17 cellular contexts compared by ENCODE assay signal in the genomic region with DNA sequence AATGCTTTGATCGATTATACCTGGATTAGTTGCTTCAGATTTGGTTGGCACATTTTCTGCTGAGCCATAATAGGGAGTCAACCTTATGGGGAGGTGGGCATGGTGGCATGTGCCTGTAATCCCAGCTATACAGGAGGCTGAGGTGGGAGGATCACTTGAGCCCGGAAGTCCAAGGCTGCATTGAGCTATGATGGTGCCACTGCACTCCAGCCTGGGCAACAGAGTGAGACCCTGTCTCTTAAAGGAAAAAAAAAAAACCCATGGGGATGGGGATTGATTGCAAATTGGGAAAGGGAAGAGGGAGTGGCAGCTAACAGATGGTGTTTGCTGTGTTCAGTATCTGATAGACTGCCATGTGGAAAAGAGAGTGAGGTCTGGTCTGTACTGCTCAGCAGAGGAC. TPM values are rescaled to one million over a fixed set of nuclear protein-coding genes. Genes with fewer than 3 reads are reported as not detected.
DNase-seq lines count a peak whose midpoint lies in the region; ATAC-seq and TF ChIP-seq lines count a peak whose summit lies in the region.
"Had no signal": no experiment of that assay in that cellular context is flagged by ENCODE, and none has a peak within 500 bp of the region (broad histone marks: within the 10 kb centered on the region; RNA-seq: fewer than 3 reads in every experiment).

No MANE protein-coding gene starts in this region.

- POLR2A ChIA-PET in CD8-positive, alpha-beta T cell (lab: Charles Lee) = interaction anchor here (0.6 to 2.3 kb wide), 5 partner anchors 8 to 106 kb away, joined by 3 to 6 read pairs (median 3); no protein-coding TSS in a partner anchor
- POLR2A ChIA-PET in Panc1 (lab: Charles Lee) = interaction anchor here (0.5 kb wide), 1 partner anchor 27 kb away, joined by 3 read pairs; no protein-coding TSS in a partner anchor

- no peak overlapping the region for H2BK5ac ChIP-seq in trophoblast cell (ENCODE audit: low read depth, low read length, poor library complexity)

- no peaks in the 10 kb centered on the region for H3K27me3 Mint-ChIP-seq in CD8-positive, alpha-beta T cell (ENCODE audit: low read depth)
- H3K27me3 Mint-ChIP-seq in chondrocyte (ENCODE audit: low read depth) = no peaks in the 10 kb centered on the region

- no peak overlapping the region for H3K4me3 ChIP-seq in CD8-positive, alpha-beta T cell (ENCODE audit: low read depth, low read length)
- H3K4me3 ChIP-seq in Panc1 (ENCODE audit: low read depth in 2 of 2, low read length in 2 of 2) (no peak overlapping the region), trophoblast cell (ENCODE audit: low read depth, low read length) (no peak overlapping the region)
- H3K4me3 ChIP-seq: psoas muscle, testis had no signal

- no peak overlapping the region for H3K14ac ChIP-seq in trophoblast cell (ENCODE audit: low read length)

- no peak overlapping the region for H3K4ac ChIP-seq in trophoblast cell (ENCODE audit: low read depth, low read length)

- CTCF ChIA-PET in CD8-positive, alpha-beta T cell (lab: Charles Lee) = interaction anchor here (3.9 kb wide), 1 partner anchor 12 kb away, joined by 23 read pairs; a partner anchor contains a TSS
- CTCF ChIA-PET in Panc1 (lab: Charles Lee) = interaction anchor here (1.5 kb wide), 1 partner anchor 11 kb away, joined by 4 read pairs; a partner anchor contains a TSS

- intact Hi-C loops in CD8-positive, alpha-beta T cell (cut with DNase I, micrococcal nuclease) = loop anchor here (1.0 to 5.0 kb wide), 2 partner anchors 10 to 33 kb away; no protein-coding TSS in a partner anchor
- intact Hi-C loops in Panc1 (cut with micrococcal nuclease; ENCODE audit: unreplicated experiment) = no loop called here
- intact Hi-C loops in posterior vena cava (cut with DNase I) = no loop called here

- H4K91ac ChIP-seq in trophoblast cell (ENCODE audit: low read depth, low read length) = no peak overlapping the region

- no peak overlapping the region for H4K8ac ChIP-seq in trophoblast cell (ENCODE audit: low read depth, low read length)

- peak overlapping the region; percentile 83 for H3K27ac Mint-ChIP-seq in CD8-positive, alpha-beta T cell
- peak overlapping the region; percentile 49 for H3K27ac Mint-ChIP-seq in chondrocyte (ENCODE audit: unreplicated experiment)

- no peak for ATAC-seq in CD8-positive, alpha-beta T cell
- ATAC-seq in Panc1 = 0 out of 2 replicates have a peak, but pooled peaks have one; percentile 40
- ATAC-seq: left lobe of liver, psoas muscle had no signal

- TF ChIP-seq CTCF in CD8-positive, alpha-beta T cell (IDR thresholded peaks at IDR 0.05) = no peak
- TF ChIP-seq CTCF in Panc1 (IDR thresholded peaks at IDR 0.05) (no peak), chondrocyte (IDR thresholded peaks at IDR 0.05) (no peak), GM13977 (IDR thresholded peaks at IDR 0.05; ENCODE audit: extremely low read depth, insufficient read depth, missing control alignments) (no peak)

- H3K36me3 ChIP-seq in CD8-positive, alpha-beta T cell (ENCODE audit: insufficient read depth, low read length) = peaks cover 20% of the 10 kb centered on the region
- H3K36me3 ChIP-seq in Panc1 (ENCODE audit: control insufficient read depth, insufficient read depth, low read length) = no peaks in the 10 kb centered on the region; the same call in 1 of the 2 replicates
- peaks cover 1 to 2% of the 10 kb centered on the region in 2 experiments for H3K36me3 ChIP-seq in trophoblast cell (ENCODE audit: control insufficient read depth in 1 of 2, insufficient read depth in 2 of 2, low read length in 2 of 2)

- H3K79me1 ChIP-seq in trophoblast cell (ENCODE audit: low read length) = no peaks in the 10 kb centered on the region

- no CpG with 5 or more reads among the region's 2 CpGs for WGBS in trophoblast cell (ENCODE audit: extremely low coverage, insufficient coverage, insufficient read length)

- H3K27ac ChIP-seq in CD8-positive, alpha-beta T cell (ENCODE audit: low read depth, low read length) = no peak overlapping the region
- H3K27ac ChIP-seq in Panc1 (ENCODE audit: low read length) = no peak overlapping the region
- H3K27ac ChIP-seq in trophoblast cell (ENCODE audit: low read depth, low read length) = no peak overlapping the region
- H3K27ac ChIP-seq: 22Rv1, psoas muscle, testis had no signal

- peaks cover 80% of the 10 kb centered on the region for H3K4me1 Mint-ChIP-seq in CD8-positive, alpha-beta T cell (ENCODE audit: low read depth)
- peaks cover 73% of the 10 kb centered on the region for H3K4me1 Mint-ChIP-seq in chondrocyte (ENCODE audit: low read depth)

- H3K23ac ChIP-seq in trophoblast cell (ENCODE audit: low read length) = no peak overlapping the region

- H3K9me3 ChIP-seq in CD8-positive, alpha-beta T cell (ENCODE audit: low read length) = no peaks in the 10 kb centered on the region
- H3K9me3 ChIP-seq in Panc1 (ENCODE audit: control insufficient read depth, insufficient read depth, low read depth, low read length) (no peaks in the 10 kb centered on the region), trophoblast cell (ENCODE audit: insufficient read depth, low read depth, low read length) (no peaks in the 10 kb centered on the region)
- H3K9me3 ChIP-seq: psoas muscle, testis had no signal

- H3K4me3 Mint-ChIP-seq in CD8-positive, alpha-beta T cell = peak overlapping the region; percentile 69
- no peak overlapping the region for H3K4me3 Mint-ChIP-seq in chondrocyte (ENCODE audit: unreplicated experiment)

- H3K79me2 ChIP-seq in trophoblast cell (ENCODE audit: control insufficient read depth, insufficient read depth, low read length, poor library complexity) = no peaks in the 10 kb centered on the region

- in situ Hi-C loops in Panc1 (cut with HindIII; ENCODE audit: low pct_unique_long_range_greater_than_20kb, low sequenced_read_pairs) = loop anchor here (25.0 kb wide), 1 partner anchor 118 kb away; no protein-coding TSS in a partner anchor
- in situ Hi-C loops in GM13977 (cut with MboI; ENCODE audit: low pct_unique_long_range_greater_than_20kb, low sequenced_read_pairs, unreplicated experiment) = no loop called here

- no peak overlapping the region for H2BK12ac ChIP-seq in trophoblast cell (ENCODE audit: low read length)

- DNase-seq in NCI-H82 (lab: John Stamatoyannopoulos, UW) (peak; percentile 16), NCI-H82 treated with DMSO at 0.1 percent for 48 hours (lab: John Stamatoyannopoulos, UW; ENCODE audit: unreplicated experiment) (no peak), Panc1 (ENCODE audit: low read depth, low spot score) (no peak), chondrocyte (ENCODE audit: low spot score) (no peak), GM13977 (ENCODE audit: low spot score) (no peak), trophoblast cell (no peak), posterior vena cava (ENCODE audit: low spot score) (no peak)
- no peak for DNase-seq in CD8-positive, alpha-beta T cell
- DNase-seq: C1 segment of cervical spinal cord, dermis blood vessel endothelial cell, hypothalamus, NCI-H1105 treated with DMSO at 0.1 percent for 48 hours, NCI-H2227 treated with DMSO at 0.1 percent for 48 hours, psoas muscle, testis had no signal

- no peak overlapping the region for H3K9ac ChIP-seq in trophoblast cell (ENCODE audit: low read length)

- peaks cover 85% of the 10 kb centered on the region for H3K4me1 ChIP-seq in CD8-positive, alpha-beta T cell (ENCODE audit: insufficient read depth, low read length)
- H3K4me1 ChIP-seq in Panc1 (ENCODE audit: control insufficient read depth, insufficient read depth, low read length) (peaks cover 13% of the 10 kb centered on the region), trophoblast cell (ENCODE audit: control insufficient read depth in 1 of 2, insufficient read depth in 2 of 2, low read length in 2 of 2) (no peaks in the 10 kb centered on the region)
- H3K4me1 ChIP-seq: testis had no signal

- no peaks in the 10 kb centered on the region for H3K9me3 Mint-ChIP-seq in CD8-positive, alpha-beta T cell
- H3K9me3 Mint-ChIP-seq in chondrocyte (ENCODE audit: low read depth) = peaks cover 3% of the 10 kb centered on the region

- H3K36me3 Mint-ChIP-seq in CD8-positive, alpha-beta T cell = peaks cover 51% of the 10 kb centered on the region
- H3K36me3 Mint-ChIP-seq in chondrocyte (ENCODE audit: low read depth) = peaks cover 4% of the 10 kb centered on the region

- BruUV-seq in Panc1 (replicated peaks; lab: Mats Ljungman, UMichigan) = no TSS peak

- H2AK5ac ChIP-seq in trophoblast cell (ENCODE audit: low read length) = no peak overlapping the region

- H3K4me2 ChIP-seq in trophoblast cell (ENCODE audit: low read length) = no peak overlapping the region

- no peaks in the 10 kb centered on the region for H3K27me3 ChIP-seq in CD8-positive, alpha-beta T cell (ENCODE audit: insufficient read depth, low read length)
- no peaks in the 10 kb centered on the region for H3K27me3 ChIP-seq in Panc1 (ENCODE audit: control insufficient read depth, insufficient read depth, low read length)
- no peaks in the 10 kb centered on the region for H3K27me3 ChIP-seq in trophoblast cell (ENCODE audit: insufficient read depth, low read length)
- H3K27me3 ChIP-seq: testis had no signal

- no peak overlapping the region for H2AFZ ChIP-seq in trophoblast cell (ENCODE audit: insufficient read depth, low read length, poor library complexity)

- H2BK120ac ChIP-seq in trophoblast cell (ENCODE audit: insufficient read depth, low read length, poor library complexity) = no peak overlapping the region

- no peak overlapping the region for H3K18ac ChIP-seq in trophoblast cell (ENCODE audit: low read length)

- H4K12ac ChIP-seq in trophoblast cell (ENCODE audit: low read depth, low read length) = no peak overlapping the region

RNA-seq across cellular contexts. Expression of a gene that starts 11.1 kb away (rescaled TPM):
- 100 to 1,000 TPM; 301 to 311 TPM for total RNA-seq in CD8-positive, alpha-beta T cell
- 21.3 TPM for total RNA-seq in Panc1 (2021; ENCODE audit: unreplicated experiment)
- 10.2 TPM for polyA plus RNA-seq in Panc1 (2012; ENCODE audit: insufficient read length)
- 17.1 to 35.0 TPM (median 35.0 TPM) in 3 replicates for total RNA-seq in chondrocyte
- polyA plus RNA-seq in trophoblast cell (2013) = 9.6 and 10.1 TPM in 2 replicates
- 10 to 100 TPM; 21.1 to 32.2 TPM for total RNA-seq in posterior vena cava

Comparison
In these comparisons a context has a peak if more than half of its experiments do, and no peak if none do; other contexts are left out.
1. intact Hi-C loops: an anchor here in CD8-positive, alpha-beta T cell (1.0 to 5.0 kb wide); none called in Panc1 and posterior vena cava.